In genomic region chr10:125163803-125164202, GRCh38 we compare ENCODE assay signal across 28 cellular contexts.
"Had no signal": no experiment of that assay in that cellular context is flagged by ENCODE, and none has a peak within 500 bp of the region (broad histone marks: within the 10 kb centered on the region; RNA-seq: fewer than 3 reads in every experiment).

No MANE protein-coding gene starts in this region.

- H3K4me1 Mint-ChIP-seq: naive B cell had no signal

- H3K4me2 ChIP-seq: hepatocyte had no signal

- H3K27me3 ChIP-seq: dorsolateral prefrontal cortex, gastrocnemius medialis, heart left ventricle, hepatocyte, pancreas, tibial nerve, upper lobe of right lung, uterus had no signal

- H3K9me3 Mint-ChIP-seq: mesothelial cell of epicardium; natural killer cell treated with Interleukin-12 subunit alpha and Interleukin-12 subunit beta and Interleukin-15 and Interleukin-18, amount 100 ng/mL, for 72 hours; stimulated activated naive B cell treated with anti-CD40 and anti-IgM and Interleukin-4, amounts not matched to agents 10 μg/mL and 1 μg/mL and 100 μg/mL, for 72 hours; stimulated activated naive CD8-positive, alpha-beta T cell treated with anti-CD3 and anti-CD28 coated beads, Interleukin-15, Interleukin-2, amounts not matched to agents 100 ng/mL and 50 ng/mL, for 24 hours had no signal

- H3K36me3 ChIP-seq: gastrocnemius medialis, heart left ventricle, left lung, pancreas, right lobe of liver, thoracic aorta, tibial nerve, upper lobe of right lung, uterus had no signal

- H3K27ac Mint-ChIP-seq: mesothelial cell of epicardium; naive B cell; natural killer cell treated with Interleukin-12 subunit alpha and Interleukin-12 subunit beta and Interleukin-15 and Interleukin-18, amount 100 ng/mL, for 72 hours; stimulated activated naive B cell treated with anti-CD40 and anti-IgM and Interleukin-4, amounts not matched to agents 10 μg/mL and 1 μg/mL and 100 μg/mL, for 72 hours; stimulated activated naive CD8-positive, alpha-beta T cell treated with anti-CD3 and anti-CD28 coated beads, Interleukin-15, Interleukin-2, amounts not matched to agents 100 ng/mL and 50 ng/mL, for 24 hours had no signal

- H3K36me3 Mint-ChIP-seq: mesothelial cell of epicardium; naive B cell; natural killer cell treated with Interleukin-12 subunit alpha and Interleukin-12 subunit beta and Interleukin-15 and Interleukin-18, amount 100 ng/mL, for 72 hours; stimulated activated naive B cell treated with anti-CD40 and anti-IgM and Interleukin-4, amounts not matched to agents 10 μg/mL and 1 μg/mL and 100 μg/mL, for 72 hours had no signal

- H2AFZ ChIP-seq: hepatocyte had no signal

- H3K4me3 Mint-ChIP-seq: mesothelial cell of epicardium; natural killer cell treated with Interleukin-12 subunit alpha and Interleukin-12 subunit beta and Interleukin-15 and Interleukin-18, amount 100 ng/mL, for 72 hours; stimulated activated naive B cell treated with anti-CD40 and anti-IgM and Interleukin-4, amounts not matched to agents 10 μg/mL and 1 μg/mL and 100 μg/mL, for 72 hours; stimulated activated naive CD8-positive, alpha-beta T cell treated with anti-CD3 and anti-CD28 coated beads, Interleukin-15, Interleukin-2, amounts not matched to agents 100 ng/mL and 50 ng/mL, for 24 hours had no signal

- ATAC-seq: esophagus mucosa; gastrocnemius medialis; heart left ventricle; left lung; mucosa of descending colon; natural killer cell treated with Interleukin-12 subunit alpha and Interleukin-12 subunit beta and Interleukin-15 and Interleukin-18, amount 100 ng/mL, for 72 hours; pancreas; right lobe of liver; stimulated activated naive B cell treated with anti-CD40 and anti-IgM and Interleukin-4, amounts not matched to agents 10 μg/mL and 1 μg/mL and 100 μg/mL, for 72 hours; upper lobe of right lung had no signal

- H3K4me3 ChIP-seq: dorsolateral prefrontal cortex, gastrocnemius medialis, heart left ventricle, hepatocyte, left lung, mucosa of descending colon, pancreas, right lobe of liver, thoracic aorta, tibial nerve, upper lobe of right lung, uterus had no signal

- H3K27me3 Mint-ChIP-seq: natural killer cell treated with Interleukin-12 subunit alpha and Interleukin-12 subunit beta and Interleukin-15 and Interleukin-18, amount 100 ng/mL, for 72 hours had no signal

- H3K9me3 ChIP-seq: gastrocnemius medialis, heart left ventricle, left lung, mucosa of descending colon, pancreas, right lobe of liver, thoracic aorta, tibial nerve, upper lobe of right lung, uterus had no signal

- DNase-seq: dorsolateral prefrontal cortex; effector CD4-positive, alpha-beta T cell; foreskin fibroblast; gastrocnemius medialis; heart left ventricle; kidney; left lung; mesenchymal stem cell; mucosa of descending colon; naive B cell; occipital lobe; retina; right lobe of liver; small intestine; stimulated activated CD4-positive, alpha-beta T cell treated with anti-CD3 and anti-CD28 coated beads, Interleukin-15, amount 100 ng/mL, for 24 hours; stimulated activated CD4-positive, alpha-beta T cell treated with anti-CD3 and anti-CD28 coated beads, Interleukin-2, amount 100 ng/mL, for 48 hours; stimulated activated naive B cell treated with anti-CD40 and anti-IgM and Interleukin-4, amounts not matched to agents 10 μg/mL and 1 μg/mL and 100 μg/mL, for 72 hours; upper lobe of right lung; uterus had no signal

- H3K4me1 ChIP-seq: uterus had no signal

- H3K27ac ChIP-seq: dorsolateral prefrontal cortex, epithelial cell of prostate, gastrocnemius medialis, heart left ventricle, hepatocyte, left lung, pancreas, right lobe of liver, thoracic aorta, tibial nerve, upper lobe of right lung, uterus had no signal
